In the genomic region with DNA sequence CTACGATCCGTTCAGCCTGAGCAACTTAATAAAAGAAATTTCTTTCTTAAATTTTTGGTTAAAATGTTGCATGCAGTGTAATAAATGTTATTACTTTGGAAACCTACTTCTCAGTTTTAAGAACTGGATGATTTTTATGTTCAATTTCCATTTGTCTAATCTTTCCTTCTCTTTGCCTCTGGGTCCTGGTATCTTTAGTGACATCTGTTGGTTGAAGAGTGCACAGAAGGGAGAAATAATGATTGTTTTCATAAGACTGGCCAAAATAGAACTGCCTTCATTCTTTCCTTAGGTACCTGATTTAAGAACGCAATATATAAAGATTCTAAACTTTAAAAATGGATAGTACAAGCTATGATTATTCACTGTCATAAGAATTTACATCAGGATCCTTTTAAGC, we compare ENCODE assay signal across 18 cellular contexts.
DNase-seq lines count a peak whose midpoint lies in the region; TF ChIP-seq lines count a peak whose summit lies in the region.
"Had no signal": no experiment of that assay in that cellular context is flagged by ENCODE, and none has a peak within 500 bp of the region (broad histone marks: within the 10 kb centered on the region; RNA-seq: fewer than 3 reads in every experiment).

No MANE protein-coding gene starts in this region.

- in situ Hi-C loops in brain microvascular endothelial cell (cut with HindIII; ENCODE audit: low pct_ligation_motif_present, low sequenced_read_pairs): no loop called here

- peaks cover 32% of the 10 kb centered on the region for H3K4me1 ChIP-seq in Loucy (ENCODE audit: insufficient read depth, low read length, poor library complexity, severe bottlenecking)
- no peaks in the 10 kb centered on the region for H3K4me1 ChIP-seq in osteoblast (ENCODE audit: insufficient read depth, low read length)
- H3K4me1 ChIP-seq: prostate gland had no signal

- no peaks in the 10 kb centered on the region for H3K27me3 Mint-ChIP-seq in endothelial cell (ENCODE audit: unreplicated experiment)

- H3K27ac ChIP-seq in brain microvascular endothelial cell (no peak overlapping the region), osteoblast (ENCODE audit: low read depth, low read length) (no peak overlapping the region)
- H3K27ac ChIP-seq: prostate gland had no signal

- H3K9ac ChIP-seq in Loucy (ENCODE audit: low read depth, low read length, poor library complexity, severe bottlenecking): no peak overlapping the region

- no peaks in the 10 kb centered on the region for H3K9me3 Mint-ChIP-seq in endothelial cell (ENCODE audit: unreplicated experiment)
- H3K9me3 Mint-ChIP-seq: activated CD8-positive, alpha-beta T cell treated with anti-CD3 and anti-CD28 coated beads for 36 hours; immature natural killer cell had no signal

- H3K9me3 ChIP-seq in Loucy (ENCODE audit: insufficient read depth, low read depth, low read length): no peaks in the 10 kb centered on the region
- no peaks in the 10 kb centered on the region for H3K9me3 ChIP-seq in osteoblast (ENCODE audit: low read depth, low read length)
- H3K9me3 ChIP-seq: prostate gland had no signal

- TF ChIP-seq CTCF in Loucy (conservative IDR thresholded peaks at IDR 0.05; ENCODE audit: low read length) (peak; percentile 56), brain microvascular endothelial cell (IDR thresholded peaks at IDR 0.05; ENCODE audit: low read depth, low read length, missing control alignments) (peak; percentile 34), osteoblast (IDR thresholded peaks at IDR 0.05; ENCODE audit: extremely low read depth, low read depth, low read length) (peak; percentile 27), endothelial cell (IDR thresholded peaks at IDR 0.05; ENCODE audit: unreplicated experiment) (no peak)

- H3K36me3 ChIP-seq in Loucy (ENCODE audit: insufficient read depth, low read length) (no peaks in the 10 kb centered on the region), brain microvascular endothelial cell (replicated peaks) (no peaks in the 10 kb centered on the region), osteoblast (ENCODE audit: insufficient read depth, low read length) (no peaks in the 10 kb centered on the region)
- H3K36me3 ChIP-seq: prostate gland had no signal

- no peaks in the 10 kb centered on the region for H3K36me3 Mint-ChIP-seq in endothelial cell (ENCODE audit: low read depth, unreplicated experiment)
- H3K36me3 Mint-ChIP-seq: immature natural killer cell had no signal

- H3K4me2 ChIP-seq in Loucy (ENCODE audit: low read depth, low read length, poor library complexity, severe bottlenecking) (peak overlapping the region; percentile 70), osteoblast (ENCODE audit: insufficient read depth, low read length) (no peak overlapping the region)

- H3K4me3 ChIP-seq in Loucy (ENCODE audit: low read length, poor library complexity, severe bottlenecking): peak overlapping the region; percentile 25
- no peak overlapping the region for H3K4me3 ChIP-seq in brain microvascular endothelial cell (ENCODE audit: low read depth, low read length)
- H3K4me3 ChIP-seq in osteoblast (ENCODE audit: insufficient read depth, low read length): no peak overlapping the region
- H3K4me3 ChIP-seq: prostate gland had no signal

- H2AFZ ChIP-seq in Loucy (ENCODE audit: low read length): no peak overlapping the region
- no peak overlapping the region for H2AFZ ChIP-seq in osteoblast (ENCODE audit: low read length)

- H3K4me1 Mint-ChIP-seq in endothelial cell (ENCODE audit: unreplicated experiment): peaks cover 22% of the 10 kb centered on the region

- H3K27me3 ChIP-seq in Loucy (ENCODE audit: insufficient read depth, low read length, poor library complexity, severe bottlenecking): no peaks in the 10 kb centered on the region
- H3K27me3 ChIP-seq in brain microvascular endothelial cell (replicated peaks): no peaks in the 10 kb centered on the region
- H3K27me3 ChIP-seq in osteoblast (ENCODE audit: insufficient read depth, low read length): no peaks in the 10 kb centered on the region

- no peaks in the 10 kb centered on the region for H3K9me2 ChIP-seq in Loucy (replicated peaks; ENCODE audit: low read depth, low read length)

- no peak overlapping the region for H3K4me3 Mint-ChIP-seq in endothelial cell (ENCODE audit: unreplicated experiment)
- H3K4me3 Mint-ChIP-seq: activated CD8-positive, alpha-beta T cell treated with anti-CD3 and anti-CD28 coated beads for 36 hours; immature natural killer cell had no signal

- H4K20me1 ChIP-seq in Loucy (ENCODE audit: insufficient read depth, low read length, poor library complexity, severe bottlenecking) (no peaks in the 10 kb centered on the region), osteoblast (ENCODE audit: insufficient read depth, low read length) (no peaks in the 10 kb centered on the region)

- H3F3A ChIP-seq in Loucy (ENCODE audit: low read depth): no peaks in the 10 kb centered on the region

- peak; percentile 2 for DNase-seq in NCI-H1105 treated with DMSO at 0.1 percent for 48 hours (lab: John Stamatoyannopoulos, UW)
- no peak for DNase-seq in NCI-H1105 (lab: John Stamatoyannopoulos, UW)
- DNase-seq in brain microvascular endothelial cell: no peak
- no peak for DNase-seq in osteoblast (ENCODE audit: insufficient read length, low spot score, missing footprints)
- DNase-seq in endothelial cell (ENCODE audit: low spot score): no peak
- DNase-seq in activated CD4-positive, alpha-beta T cell treated with anti-CD3 and anti-CD28 coated beads for 48 hours: no peak
- no peak for DNase-seq in NCI-H146 treated with DMSO at 0.1 percent for 48 hours (lab: John Stamatoyannopoulos, UW; ENCODE audit: unreplicated experiment)
- DNase-seq: activated CD8-positive, alpha-beta T cell treated with anti-CD3 and anti-CD28 coated beads for 36 hours; activated gamma-delta T cell treated with Interleukin-2 at 50 U/mL for 16 hours; caudate nucleus; DMS53; immature natural killer cell; midbrain; NCI-H446; T-helper 9 cell; trophoblast cell had no signal

- H3K79me2 ChIP-seq in Loucy (ENCODE audit: insufficient read depth, low read length) (no peaks in the 10 kb centered on the region), osteoblast (ENCODE audit: insufficient read depth, low read length) (no peaks in the 10 kb centered on the region)

- no peak overlapping the region for H3K27ac Mint-ChIP-seq in endothelial cell (ENCODE audit: unreplicated experiment)
- H3K27ac Mint-ChIP-seq: activated CD8-positive, alpha-beta T cell treated with anti-CD3 and anti-CD28 coated beads for 36 hours had no signal
